Comparison of ENCODE assay signal across 21 cellular contexts in the genomic region with DNA sequence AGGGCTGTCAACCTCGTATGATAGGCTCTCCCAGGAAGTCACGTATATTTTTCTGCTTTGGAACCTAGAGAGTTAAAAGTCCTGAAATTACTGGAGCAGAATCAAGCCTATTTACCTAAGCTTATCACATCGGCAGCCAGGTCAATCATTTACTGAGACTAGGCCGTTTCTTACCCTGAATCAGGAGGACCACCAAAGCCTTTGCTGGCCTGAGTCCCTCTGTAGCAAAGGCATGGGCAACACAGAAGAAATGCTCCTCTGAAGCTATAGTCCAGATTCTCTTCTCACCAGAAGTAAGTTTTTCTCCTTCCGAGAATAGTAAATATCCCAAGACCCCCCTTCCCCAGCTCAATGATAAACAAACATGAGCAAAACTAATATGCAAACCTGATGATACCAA. TPM values are rescaled to one million over a fixed set of nuclear protein-coding genes. Genes with fewer than 3 reads are reported as not detected.
DNase-seq lines count a peak whose midpoint lies in the region; ATAC-seq, FAIRE-seq and TF ChIP-seq lines count a peak whose summit lies in the region.
"Had no signal": no experiment of that assay in that cellular context is flagged by ENCODE, and none has a peak within 500 bp of the region (broad histone marks: within the 10 kb centered on the region; RNA-seq: fewer than 3 reads in every experiment).

No MANE protein-coding gene starts in this region.

- H3K4me3 ChIP-seq in A549 (peak overlapping the region; percentile 34), mucosa of stomach (ENCODE audit: low read length) (peak overlapping the region; percentile 43)
- H3K4me3 ChIP-seq: HAP-1, sigmoid colon had no signal

- POLR2A ChIA-PET in A549 (lab: Yijun Ruan, JAX): interaction anchor here (1.0 to 2.1 kb wide), 2 partner anchors 69 to 127 kb away, joined by 3 to 12 read pairs; partner anchors contain the start of gene PHLDB2

- DNase-seq in A549 (ENCODE audit: low read depth in 1 of 2, low spot score in 1 of 2) (peak in 1 of 2 experiments; percentile 57), RCC 7860 (ENCODE audit: low spot score) (peak; percentile 89), retina (no peak), iPS-NIHi7 (ENCODE audit: extremely low spot score) (no peak)
- no peak for DNase-seq in activated T-cell treated with anti-CD3 and anti-CD28 coated beads, Interleukin-2, amount 50 U/mL, for 48 hours
- DNase-seq: activated CD4-positive, CD25-positive, alpha-beta regulatory T cell; activated CD8-positive, alpha-beta memory T cell treated with anti-CD3 and anti-CD28 coated beads for 24 hours; activated T-cell treated with anti-CD3 and anti-CD28 coated beads, Interleukin-2, amount 50 U/mL, for 72 hours; DMS79; foreskin keratinocyte; hypothalamus; NCI-H146; NCI-H2171 treated with DMSO at 0.1 percent for 48 hours; sigmoid colon; stimulated activated naive CD8-positive, alpha-beta T cell treated with anti-CD3 and anti-CD28 coated beads, Interleukin-15, Interleukin-2, amounts not matched to agents 100 U/mL and 50 U/mL, for 24 hours; T-helper 2 cell; trophoblast cell had no signal

- peak overlapping the region; percentile 71 for H3K9ac ChIP-seq in mucosa of stomach (ENCODE audit: low read length)

- peak overlapping the region; percentile 76 to 90 for H3K27ac ChIP-seq in A549
- H3K27ac ChIP-seq: sigmoid colon had no signal

- H3K36me3 ChIP-seq in mucosa of stomach (ENCODE audit: control insufficient read depth, insufficient read depth, low read length): no peaks in the 10 kb centered on the region
- H3K36me3 ChIP-seq: HAP-1, sigmoid colon had no signal

- TF ChIP-seq CTCF in A549 (IDR thresholded peaks at IDR 0.05): no peak

- CTCF ChIA-PET in A549 (lab: Yijun Ruan, JAX): interaction anchor here (1.3 to 10.8 kb wide), 4 partner anchors 17 to 234 kb away, joined by 3 to 87 read pairs (median 6); no protein-coding TSS in a partner anchor

- FAIRE-seq in A549 (lab: Jason Lieb, UNC) (no peak), RCC 7860 (lab: Jason Lieb, UNC) (no peak), islet of Langerhans (lab: Jason Lieb, UNC) (peak; percentile 98)

- peaks cover 80% of the 10 kb centered on the region for H3K4me1 ChIP-seq in A549
- H3K4me1 ChIP-seq in mucosa of stomach (ENCODE audit: control insufficient read depth, insufficient read depth, low read length): peaks cover 37% of the 10 kb centered on the region

- TF ChIP-seq EP300 in A549 (IDR thresholded peaks at IDR 0.05): no peak

- 5% methylated on average over 5 of the region's 5 CpGs for whole genome bisulfite sequencing in A549 (ENCODE audit: missing lambda C conversion rate)

- no peak for TF ChIP-seq POLR2A in A549 (IDR thresholded peaks at IDR 0.05; ENCODE audit: low read length)

- H3K4me2 ChIP-seq in A549: peak overlapping the region; percentile 84

- peak in 1 of 2 experiments; percentile 56; a peak in 3 of 6 replicates for ATAC-seq in A549
- no peak for ATAC-seq in GM21390 (IDR thresholded peaks at IDR 0.05; ENCODE audit: unreplicated experiment)
- ATAC-seq: activated T-cell treated with anti-CD3 and anti-CD28 coated beads, Interleukin-2, amount 50 U/mL, for 72 hours; foreskin keratinocyte; stimulated activated naive CD8-positive, alpha-beta T cell treated with anti-CD3 and anti-CD28 coated beads, Interleukin-15, Interleukin-2, amounts not matched to agents 100 U/mL and 50 U/mL, for 24 hours had no signal

- H3K9me3 ChIP-seq in A549 (no peaks in the 10 kb centered on the region), mucosa of stomach (ENCODE audit: control insufficient read depth, low read length) (no peaks in the 10 kb centered on the region)
- H3K9me3 ChIP-seq: HAP-1, sigmoid colon had no signal

- TF ChIP-seq RAD21 in A549 (conservative IDR thresholded peaks at IDR 0.05 in 1 of 2, IDR thresholded peaks at IDR 0.05 in 1 of 2): no peak

- H3K27me3 ChIP-seq in mucosa of stomach (ENCODE audit: control insufficient read depth, insufficient read depth, low read length): no peaks in the 10 kb centered on the region
- H3K27me3 ChIP-seq: foreskin keratinocyte, sigmoid colon had no signal

TF ChIP-seq in A549, 52 proteins besides CTCF, POLR2A, EP300 and RAD21:
- TF ChIP-seq JUNB (IDR thresholded peaks at IDR 0.05): no peak
- TF ChIP-seq, protein P1, sequence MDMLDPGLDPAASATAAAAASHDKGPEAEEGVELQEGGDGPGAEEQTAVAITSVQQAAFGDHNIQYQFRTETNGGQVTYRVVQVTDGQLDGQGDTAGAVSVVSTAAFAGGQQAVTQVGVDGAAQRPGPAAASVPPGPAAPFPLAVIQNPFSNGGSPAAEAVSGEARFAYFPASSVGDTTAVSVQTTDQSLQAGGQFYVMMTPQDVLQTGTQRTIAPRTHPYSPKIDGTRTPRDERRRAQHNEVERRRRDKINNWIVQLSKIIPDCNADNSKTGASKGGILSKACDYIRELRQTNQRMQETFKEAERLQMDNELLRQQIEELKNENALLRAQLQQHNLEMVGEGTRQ (IDR thresholded peaks at IDR 0.05): no peak
TF ChIP-seq in A549: peak in this region for 0.

RNA-seq across cellular contexts. Expression of gene PLCXD2, which starts 58.7 kb away (rescaled TPM):
- polyA plus RNA-seq in A549 (2011; rRNA removed) (14.3 and 15.2 TPM in 2 replicates), A549 (2017; fragmentation: RNase III; extraction: RNeasy Plus Mini Kit Qiagen cat#74134 plus additional on column Dnase treatment) (19.2 to 23.1 TPM (median 19.9 TPM) in 3 replicates)
- 7.9 and 9.2 TPM in 2 replicates for polyA plus RNA-seq in A549 (2012; cell fraction: cytosol; rRNA removed)
- 3.9 and 5.4 TPM in 2 replicates for polyA plus RNA-seq in A549 (2012; cell fraction: nucleus; rRNA removed)
- polyA minus RNA-seq in A549 (2011; rRNA and poly(A)+ RNA removed): 21.7 and 23.1 TPM in 2 replicates
